ENCODE assay signal across 10 cellular contexts in genomic region chr16:30041841-30042240, GRCh38. TPM values are rescaled to one million over a fixed set of nuclear protein-coding genes. Genes with fewer than 3 reads are reported as not detected.
DNase-seq lines count a peak whose midpoint lies in the region; ATAC-seq and TF ChIP-seq lines count a peak whose summit lies in the region.
"Had no signal": no experiment of that assay in that cellular context is flagged by ENCODE, and none has a peak within 500 bp of the region (broad histone marks: within the 10 kb centered on the region; RNA-seq: fewer than 3 reads in every experiment).

No MANE protein-coding gene starts in this region.

- no peak overlapping the region for H3K4me2 ChIP-seq in mesenchymal stem cell (ENCODE audit: low read length, poor library complexity, severe bottlenecking)

- WGBS in mesenchymal stem cell, result 88% methylated on average over 1 of the region's 5 CpGs

- H3K79me1 ChIP-seq in mesenchymal stem cell (replicated peaks; ENCODE audit: low read length, poor library complexity, severe bottlenecking), result no peaks in the 10 kb centered on the region

- H2BK120ac ChIP-seq in mesenchymal stem cell (ENCODE audit: low read depth, low read length), result no peak overlapping the region

- no peaks in the 10 kb centered on the region for H3K27me3 ChIP-seq in HL-60 (ENCODE audit: insufficient read depth, poor library complexity, severe bottlenecking)
- H3K27me3 ChIP-seq in mesenchymal stem cell (ENCODE audit: control insufficient read depth in 1 of 2, insufficient read depth in 1 of 2, low read length in 2 of 2), result peaks cover 5 to 12% of the 10 kb centered on the region in 2 experiments
- H3K27me3 ChIP-seq in colonic mucosa, result no peaks in the 10 kb centered on the region

- DNase-seq in CD1c-positive myeloid dendritic cell (ENCODE audit: extremely low spot score) (peak; percentile 51), HL-60 (ENCODE audit: low read depth in 1 of 2, low spot score in 1 of 2) (no peak), mesenchymal stem cell (peak; percentile 52), activated gamma-delta T cell treated with Interleukin-2 at 50 U/mL for 16 hours (no peak), colonic mucosa (no peak), GM20000 (ENCODE audit: low spot score) (no peak)
- DNase-seq: stimulated activated CD4-positive, alpha-beta T cell treated with anti-CD3 and anti-CD28 coated beads, Interleukin-1b, Interleukin-23, amount 100 ng/mL, for 48 hours had no signal

- H3K27me3 Mint-ChIP-seq in brain, result peaks cover 7% of the 10 kb centered on the region

- no peak overlapping the region for H3K14ac ChIP-seq in mesenchymal stem cell (ENCODE audit: low read length in 2 of 2)

- intact Hi-C loops in colonic mucosa (cut with DNase I), result no loop called here

- H2BK15ac ChIP-seq in mesenchymal stem cell (ENCODE audit: low read depth, poor library complexity, severe bottlenecking), result no peak overlapping the region

- H3K4me1 Mint-ChIP-seq in brain, result no peaks in the 10 kb centered on the region

- no peak overlapping the region for H2AK5ac ChIP-seq in mesenchymal stem cell (ENCODE audit: low read length, severe bottlenecking)

- no peak for ATAC-seq in GM21717 (IDR thresholded peaks at IDR 0.05; ENCODE audit: unreplicated experiment)

- H3K9me3 ChIP-seq in mesenchymal stem cell (ENCODE audit: control insufficient read depth, low read length) (no peaks in the 10 kb centered on the region), colonic mucosa (no peaks in the 10 kb centered on the region)

- H3K4me1 ChIP-seq in mesenchymal stem cell (ENCODE audit: control insufficient read depth, insufficient read depth, low read depth, low read length) (no peaks in the 10 kb centered on the region), colonic mucosa (no peaks in the 10 kb centered on the region)

- peak; percentile 8 for TF ChIP-seq CTCF in HL-60 (IDR thresholded peaks at IDR 0.05; ENCODE audit: insufficient read depth, low read length)
- peak; percentile 75 to 76 for TF ChIP-seq CTCF in brain (conservative IDR thresholded peaks at IDR 0.05)
- TF ChIP-seq CTCF in colonic mucosa (IDR thresholded peaks at IDR 0.05), result no peak
- TF ChIP-seq CTCF in GM20000 (IDR thresholded peaks at IDR 0.05; ENCODE audit: extremely low read depth, missing control alignments), result no peak

- H4K91ac ChIP-seq in mesenchymal stem cell (ENCODE audit: low read length), result no peak overlapping the region

- H3K27ac ChIP-seq in HL-60 (replicated peaks) (no peak overlapping the region), mesenchymal stem cell (ENCODE audit: low read length, poor library complexity, severe bottlenecking) (no peak overlapping the region), colonic mucosa (no peak overlapping the region)

- H3K4me3 Mint-ChIP-seq in brain, result no peak overlapping the region
- H3K4me3 Mint-ChIP-seq: IgD-negative memory B cell had no signal

- H3K36me3 ChIP-seq in mesenchymal stem cell (ENCODE audit: control insufficient read depth in 1 of 2, insufficient read depth in 2 of 2, low read depth in 1 of 2, low read length in 2 of 2) (no peaks in the 10 kb centered on the region), colonic mucosa (no peaks in the 10 kb centered on the region)

- H3K4me3 ChIP-seq in HL-60 (replicated peaks; ENCODE audit: insufficient read depth, low read length), result no peak overlapping the region
- H3K4me3 ChIP-seq in mesenchymal stem cell (ENCODE audit: insufficient read depth in 1 of 2, low read depth in 1 of 2, low read length in 2 of 2), result no peak overlapping the region
- H3K4me3 ChIP-seq in colonic mucosa, result no peak overlapping the region

- no peak overlapping the region for H3K27ac Mint-ChIP-seq in brain
- H3K27ac Mint-ChIP-seq: IgD-negative memory B cell had no signal

- H3K9me3 Mint-ChIP-seq in brain, result peaks cover 0 to 2% (median 0%) of the 10 kb centered on the region in 5 experiments
- H3K9me3 Mint-ChIP-seq: IgD-negative memory B cell had no signal

- no peak overlapping the region for H2BK12ac ChIP-seq in mesenchymal stem cell (ENCODE audit: low read length in 2 of 2)

- H3K23ac ChIP-seq in mesenchymal stem cell (ENCODE audit: low read length in 2 of 2), result no peak overlapping the region

- no peak overlapping the region for H2BK5ac ChIP-seq in mesenchymal stem cell (ENCODE audit: low read depth, low read length, poor library complexity, severe bottlenecking)

- H3K18ac ChIP-seq in mesenchymal stem cell (ENCODE audit: low read depth in 1 of 2, low read length in 2 of 2), result no peak overlapping the region

- no peak overlapping the region for H2AFZ ChIP-seq in mesenchymal stem cell (ENCODE audit: low read depth, low read length)

- no peak overlapping the region for H3K4ac ChIP-seq in mesenchymal stem cell (ENCODE audit: low read depth in 1 of 2, low read length in 2 of 2)

- no peaks in the 10 kb centered on the region for H3K36me3 Mint-ChIP-seq in brain

- no peak overlapping the region for H4K8ac ChIP-seq in mesenchymal stem cell (ENCODE audit: low read length)

- H3K9ac ChIP-seq in mesenchymal stem cell (ENCODE audit: low read length), result no peak overlapping the region
- no peak overlapping the region for H3K9ac ChIP-seq in colonic mucosa (ENCODE audit: low read depth in 2 of 2, low read length in 2 of 2)

RNA-seq across cellular contexts. Expression of gene TLCD3B, which starts 10.8 kb away (rescaled TPM):
- 186 TPM for polyA plus RNA-seq in brain (ENCODE audit: insufficient read depth, low read depth, low replicate concordance)
- polyA plus RNA-seq in mesenchymal stem cell (2013, experiment 1 of 2), result 0.08 TPM
- 0.05 TPM for polyA plus RNA-seq in mesenchymal stem cell (2013, experiment 2 of 2)
- total RNA-seq in colonic mucosa, result under 1 TPM; 0.16 to 0.49 TPM
- polyA plus RNA-seq: IgD-negative memory B cell had no signal

RNA-seq across cellular contexts. Expression of gene C16orf92, which starts 18.8 kb away (rescaled TPM):
- not detected for polyA plus RNA-seq in brain (ENCODE audit: insufficient read depth, low read depth, low replicate concordance)
- not detected for polyA plus RNA-seq in mesenchymal stem cell (2013, experiment 1 of 2)
- not detected for polyA plus RNA-seq in mesenchymal stem cell (2013, experiment 2 of 2)
- not detected for total RNA-seq in colonic mucosa
- polyA plus RNA-seq: IgD-negative memory B cell had no signal

RNA-seq across cellular contexts. Expression of gene ALDOA, which starts 23.7 kb away (rescaled TPM):
- polyA plus RNA-seq in brain (ENCODE audit: insufficient read depth, low read depth, low replicate concordance), result 1,509 TPM
- 915 TPM for polyA plus RNA-seq in mesenchymal stem cell (2013, experiment 1 of 2)
- 888 TPM for polyA plus RNA-seq in mesenchymal stem cell (2013, experiment 2 of 2)
- 1,000 to 10,000 TPM; 2,396 to 2,926 TPM for total RNA-seq in colonic mucosa

RNA-seq across cellular contexts. Expression of gene DOC2A, which starts 31.0 kb away (rescaled TPM):
- 23.1 TPM for polyA plus RNA-seq in brain (ENCODE audit: insufficient read depth, low read depth, low replicate concordance)
- 0.22 TPM for polyA plus RNA-seq in mesenchymal stem cell (2013, experiment 1 of 2)
- polyA plus RNA-seq in mesenchymal stem cell (2013, experiment 2 of 2), result 0.25 TPM
- 10 to 100 TPM in 1 of 2 donors, 1 to 10 TPM in 1; 4.8 to 12.9 TPM for total RNA-seq in colonic mucosa
- polyA plus RNA-seq: IgD-negative memory B cell had no signal

RNA-seq across cellular contexts. Expression of gene PPP4C, which starts 34.0 kb away (rescaled TPM):
- polyA plus RNA-seq in brain (ENCODE audit: insufficient read depth, low read depth, low replicate concordance), result 105 TPM
- polyA plus RNA-seq in mesenchymal stem cell (2013, experiment 1 of 2), result 94.1 TPM
- 95.2 TPM for polyA plus RNA-seq in mesenchymal stem cell (2013, experiment 2 of 2)
- total RNA-seq in colonic mucosa, result 100 to 1,000 TPM; 111 to 156 TPM

Comparison
In these comparisons a context has a peak if more than half of its experiments do, and no peak if none do; other contexts are left out.
1. DNase-seq: peak in CD1c-positive myeloid dendritic cell (single experiment) and mesenchymal stem cell (single experiment); none in HL-60 (0 of 2), activated gamma-delta T cell treated with Interleukin-2 at 50 U/mL for 16 hours (single experiment), colonic mucosa (single experiment) and GM20000 (single experiment).
2. CTCF ChIP-seq: peak in HL-60 (single experiment) and brain (2 of 2); none in colonic mucosa (single experiment) and GM20000 (single experiment).